ENCODE assay signal across 8 cellular contexts in genomic region chr12:6326316-6326959, GRCh38. TPM values are rescaled to one million over a fixed set of nuclear protein-coding genes. Genes with fewer than 3 reads are reported as not detected.
DNase-seq lines count a peak whose midpoint lies in the region; ATAC-seq and TF ChIP-seq lines count a peak whose summit lies in the region.

No MANE protein-coding gene starts in this region.

- ATAC-seq in HG03457 (IDR thresholded peaks at IDR 0.05; ENCODE audit: unreplicated experiment) (no peak), GM18502 (IDR thresholded peaks at IDR 0.05; ENCODE audit: poor library complexity, unreplicated experiment) (no peak)

- DNase-seq in AML-193 (lab: John Stamatoyannopoulos, UW) (peak; percentile 28 to 42), WERI-Rb-1 (peak; percentile 74), left ventricle myocardium inferior (peak; percentile 53), smooth muscle cell (lab: John Stamatoyannopoulos, UW; ENCODE audit: unreplicated experiment) (no peak), NCI-H510A treated with DMSO at 0.1 percent for 48 hours (lab: John Stamatoyannopoulos, UW) (no peak)

- no peak overlapping the region for H3K4me3 ChIP-seq in HEK293 (ENCODE audit: low read depth, low read length)
- no peak overlapping the region for H3K4me3 ChIP-seq in WERI-Rb-1 (ENCODE audit: low read depth, low read length)
- peak overlapping the region; percentile 24 for H3K4me3 ChIP-seq in left ventricle myocardium inferior
- H3K4me3 ChIP-seq in smooth muscle cell = no peak overlapping the region

- H3K9ac ChIP-seq in smooth muscle cell (ENCODE audit: low read depth) = no peak overlapping the region

- H3K79me2 ChIP-seq in smooth muscle cell (ENCODE audit: low read depth) = peaks cover 19% of the 10 kb centered on the region

- WGBS in smooth muscle cell (ENCODE audit: low lambda C conversion rate) = 70% methylated on average over 16 of the region's 16 CpGs

- H3F3A ChIP-seq in smooth muscle cell (ENCODE audit: low read depth) = peaks cover 35% of the 10 kb centered on the region

- TF ChIP-seq CTCF in HEK293 (tag by site-specific recombination; IDR thresholded peaks at IDR 0.05) = peak; percentile 61; the same call in 1 of the 2 replicates
- TF ChIP-seq CTCF in WERI-Rb-1 (IDR thresholded peaks at IDR 0.05; ENCODE audit: low read depth, low read length) = peak; percentile 70
- peak; percentile 71 for TF ChIP-seq CTCF in left ventricle myocardium inferior (IDR thresholded peaks at IDR 0.05; ENCODE audit: borderline replicate concordance)
- TF ChIP-seq CTCF in smooth muscle cell (IDR thresholded peaks at IDR 0.05; ENCODE audit: borderline replicate concordance, insufficient read depth, poor library complexity, severe bottlenecking) = peak; percentile 19

- H3K4me1 ChIP-seq in HEK293 (ENCODE audit: control insufficient read depth, insufficient read depth, low read length) = peaks cover 11% of the 10 kb centered on the region
- H3K4me1 ChIP-seq in left ventricle myocardium inferior = peaks cover 85% of the 10 kb centered on the region
- peaks cover 20% of the 10 kb centered on the region for H3K4me1 ChIP-seq in smooth muscle cell (ENCODE audit: low read depth)

- peaks cover 21% of the 10 kb centered on the region for H4K20me1 ChIP-seq in smooth muscle cell (ENCODE audit: low read depth)

- no peak overlapping the region for H3K4me2 ChIP-seq in smooth muscle cell

- H3K27me3 ChIP-seq in WERI-Rb-1 (ENCODE audit: insufficient read depth, low read depth, severe bottlenecking) (no peaks in the 10 kb centered on the region), left ventricle myocardium inferior (ENCODE audit: low read depth) (no peaks in the 10 kb centered on the region), smooth muscle cell (ENCODE audit: low read depth) (no peaks in the 10 kb centered on the region)

- CTCF ChIA-PET in HEK293 (lab: Yijun Ruan, JAX) = interaction anchor here (0.6 to 2.8 kb wide), 35 partner anchors 9 to 640 kb away, joined by 3 to 51 read pairs (median 4); partner anchors contain the start of gene TNFRSF1A

- no peak overlapping the region for H2AFZ ChIP-seq in smooth muscle cell (ENCODE audit: low read depth)

- POLR2A ChIA-PET in HEK293 (lab: Yijun Ruan, JAX) = interaction anchor here (0.8 to 1.9 kb wide), 11 partner anchors 10 to 208 kb away, joined by 3 to 15 read pairs (median 3); partner anchors contain the start of genes GAPDH, TNFRSF1A and VAMP1

- intact Hi-C loops in left ventricle myocardium inferior (cut with micrococcal nuclease) = no loop called here

- H3K9me3 ChIP-seq in HEK293 (ENCODE audit: control insufficient read depth, insufficient read depth, low read depth, low read length) = no peaks in the 10 kb centered on the region
- no peaks in the 10 kb centered on the region for H3K9me3 ChIP-seq in WERI-Rb-1 (ENCODE audit: severe bottlenecking)
- H3K9me3 ChIP-seq in left ventricle myocardium inferior (replicated peaks) = no peaks in the 10 kb centered on the region
- no peaks in the 10 kb centered on the region for H3K9me3 ChIP-seq in smooth muscle cell (replicated peaks; ENCODE audit: low read depth)

- peak overlapping the region; percentile 30; the same call in 1 of the 2 replicates for H3K27ac ChIP-seq in HEK293 (ENCODE audit: extremely low read depth, low read depth, low read length)
- no peak overlapping the region for H3K27ac ChIP-seq in WERI-Rb-1
- peak overlapping the region; percentile 52 for H3K27ac ChIP-seq in left ventricle myocardium inferior (replicated peaks)
- H3K27ac ChIP-seq in smooth muscle cell (ENCODE audit: low read depth) = peak overlapping the region; percentile 30

- H3K36me3 ChIP-seq in HEK293 (ENCODE audit: control insufficient read depth in 2 of 2, insufficient read depth in 1 of 2, low read length in 2 of 2) (peaks cover 12 to 39% of the 10 kb centered on the region in 2 experiments), WERI-Rb-1 (peaks cover 9% of the 10 kb centered on the region), left ventricle myocardium inferior (peaks cover 36% of the 10 kb centered on the region), smooth muscle cell (ENCODE audit: low read depth) (no peaks in the 10 kb centered on the region)

TF ChIP-seq in HEK293, 187 proteins besides CTCF, POLR2A, EP300 and RAD21:
- peak; percentile 85 for TF ChIP-seq ZNF654 (tag by site-specific recombination; IDR thresholded peaks at IDR 0.05; ENCODE audit: low read depth)
- peak; percentile 94 for TF ChIP-seq ZNF600 (tag by site-specific recombination; IDR thresholded peaks at IDR 0.05)
- TF ChIP-seq ZBTB17 (tag by site-specific recombination; IDR thresholded peaks at IDR 0.05) = peak; percentile 61; the same call in 1 of the 2 replicates
- no peak for TF ChIP-seq ZNF639 (tag by site-specific recombination; IDR thresholded peaks at IDR 0.05)
- TF ChIP-seq GLIS1 (tag by site-specific recombination; IDR thresholded peaks at IDR 0.05) = peak; percentile 53; the same call in 1 of the 2 replicates
- TF ChIP-seq ZNF302 (tag by site-specific recombination; IDR thresholded peaks at IDR 0.05; ENCODE audit: low read depth) = no peak
- no peak for TF ChIP-seq SP3 (tag by site-specific recombination; IDR thresholded peaks at IDR 0.05)
- no peak for TF ChIP-seq GLIS2 (tag by site-specific recombination; IDR thresholded peaks at IDR 0.05)
- peak; percentile 29; the same call in 1 of the 2 replicates for TF ChIP-seq PATZ1 (tag by site-specific recombination; IDR thresholded peaks at IDR 0.05)
- no peak for TF ChIP-seq ZNF596 (tag by site-specific recombination; IDR thresholded peaks at IDR 0.05)

RNA-seq across cellular contexts. Expression of gene TNFRSF1A, which starts 15.4 kb away (rescaled TPM):
- total RNA-seq in left ventricle myocardium inferior (45.6 TPM), smooth muscle cell (110 and 139 TPM in 2 replicates)
- polyA plus RNA-seq in smooth muscle cell = 144 and 148 TPM in 2 replicates

RNA-seq across cellular contexts. Expression of gene PLEKHG6, which starts 16.0 kb away (rescaled TPM):
- total RNA-seq in left ventricle myocardium inferior = 0.08 TPM
- 6.5 and 7.8 TPM in 2 replicates for total RNA-seq in smooth muscle cell
- 5.2 and 21.9 TPM in 2 replicates for polyA plus RNA-seq in smooth muscle cell

RNA-seq across cellular contexts. Expression of gene SCNN1A, which starts 48.9 kb away (rescaled TPM):
- total RNA-seq in left ventricle myocardium inferior = 0.22 TPM
- total RNA-seq in smooth muscle cell = 1.3 and 1.5 TPM in 2 replicates
- 0.57 and 1.0 TPM in 2 replicates for polyA plus RNA-seq in smooth muscle cell

RNA-seq across cellular contexts. Expression of gene LTBR, which starts 57.5 kb away (rescaled TPM):
- total RNA-seq in left ventricle myocardium inferior (23.5 TPM), smooth muscle cell (35.1 and 38.3 TPM in 2 replicates)
- 72.9 and 97.8 TPM in 2 replicates for polyA plus RNA-seq in smooth muscle cell

Comparison
In these comparisons a context has a peak if more than half of its experiments do, and no peak if none do; other contexts are left out.
1. DNase-seq: peak in AML-193 (2 of 2), WERI-Rb-1 (single experiment) and left ventricle myocardium inferior (single experiment); none in smooth muscle cell (single experiment) and NCI-H510A treated with DMSO at 0.1 percent for 48 hours (single experiment).
2. CTCF ChIP-seq: peak in every context shown above with its lines; median percentile 71 in left ventricle myocardium inferior; 70 in WERI-Rb-1; 61 in HEK293; 19 in smooth muscle cell.